ENCODE assay signal across 23 cellular contexts in the genomic region with DNA sequence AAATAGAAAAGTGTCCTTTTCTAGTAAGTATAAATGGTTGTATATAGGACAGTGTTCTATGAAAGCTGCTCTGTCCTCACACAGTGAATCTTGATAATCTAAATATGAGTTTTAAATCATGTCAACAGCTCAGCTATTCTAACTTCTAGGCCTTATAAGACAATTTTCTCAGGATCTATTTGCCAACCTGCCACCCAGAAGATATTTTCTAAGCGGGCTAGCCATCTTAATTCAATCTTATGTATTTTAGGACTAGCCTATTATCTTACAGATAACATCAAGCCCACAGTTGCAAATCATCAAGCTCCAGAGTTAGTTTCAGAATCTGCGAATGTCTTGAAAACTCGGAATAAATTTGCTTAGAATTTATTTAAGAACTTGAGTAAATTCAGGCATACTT. TPM values are rescaled to one million over a fixed set of nuclear protein-coding genes. Genes with fewer than 3 reads are reported as not detected.
A peak's percentile ranks its signal among the peaks of the same experiment; 100 is the strongest.
DNase-seq lines count a peak whose midpoint lies in the region; ATAC-seq and TF ChIP-seq lines count a peak whose summit lies in the region.
"Had no signal": no experiment of that assay in that cellular context is flagged by ENCODE, and none has a peak within 500 bp of the region (broad histone marks: within the 10 kb centered on the region; RNA-seq: fewer than 3 reads in every experiment).

No MANE protein-coding gene starts in this region.

- H3K9me3 Mint-ChIP-seq in endodermal cell: no peaks in the 10 kb centered on the region
- no peaks in the 10 kb centered on the region for H3K9me3 Mint-ChIP-seq in progenitor cell of endocrine pancreas (ENCODE audit: low read depth)

- H3K36me3 ChIP-seq in BLaER1 treated with 17β-estradiol and CSF1 and Interleukin-3, amounts not matched to agents 10 nM and 100 nM: 0 out of 22 replicates have a peak, but pooled peaks cover 0 to under 1% (median 0%) of the 10 kb centered on the region in 11 experiments
- no peaks in the 10 kb centered on the region for H3K36me3 ChIP-seq in endodermal cell (ENCODE audit: control insufficient read depth, insufficient read depth, low read length)
- H3K36me3 ChIP-seq: colonic mucosa, gastroesophageal sphincter, right lobe of liver had no signal

- peak overlapping the region; percentile 50 for H3K4me3 Mint-ChIP-seq in endodermal cell
- H3K4me3 Mint-ChIP-seq in progenitor cell of endocrine pancreas (ENCODE audit: low read depth): peak overlapping the region; percentile 70

- H4K20me1 ChIP-seq in BLaER1 treated with 17β-estradiol and CSF1 and Interleukin-3, amounts not matched to agents 10 nM and 100 nM: peaks cover 0 to 15% (median 0%) of the 10 kb centered on the region in 11 experiments; a peak in 7 of 22 replicates

- H3K4me1 Mint-ChIP-seq in endodermal cell (peaks cover 52% of the 10 kb centered on the region), progenitor cell of endocrine pancreas (ENCODE audit: low read depth) (peaks cover 7% of the 10 kb centered on the region)

- no peak for ATAC-seq in HG03565 (IDR thresholded peaks at IDR 0.05; ENCODE audit: unreplicated experiment)
- ATAC-seq: gastroesophageal sphincter had no signal

- H3K9me3 ChIP-seq in BLaER1 treated with 17β-estradiol and CSF1 and Interleukin-3, amounts not matched to agents 10 nM and 100 nM (replicated peaks in 1 of 11): peaks cover 57 to 63% (median 61%) of the 10 kb centered on the region in 11 experiments
- H3K9me3 ChIP-seq in endodermal cell (ENCODE audit: control insufficient read depth, low read length): no peaks in the 10 kb centered on the region
- H3K9me3 ChIP-seq: colonic mucosa, right lobe of liver, testis had no signal

- no peak overlapping the region for H3K27ac ChIP-seq in BLaER1 treated with 17β-estradiol and CSF1 and Interleukin-3, amounts not matched to agents 10 nM and 100 nM
- H3K27ac ChIP-seq in endodermal cell (ENCODE audit: low read depth, low read length): no peak overlapping the region
- H3K27ac ChIP-seq: C4-2B, colonic mucosa, gastroesophageal sphincter, right lobe of liver, testis had no signal

- TF ChIP-seq CTCF in HFF-Myc (IDR thresholded peaks at IDR 0.05; ENCODE audit: low read depth, low read length, missing control alignments) (no peak), endodermal cell (conservative IDR thresholded peaks at IDR 0.05) (no peak), progenitor cell of endocrine pancreas (IDR thresholded peaks at IDR 0.05; ENCODE audit: unreplicated experiment) (no peak)

- H3K36me3 Mint-ChIP-seq in endodermal cell (ENCODE audit: low read depth): no peaks in the 10 kb centered on the region
- no peaks in the 10 kb centered on the region for H3K36me3 Mint-ChIP-seq in progenitor cell of endocrine pancreas (ENCODE audit: insufficient read depth)

- H3K4me1 ChIP-seq in BLaER1 treated with 17β-estradiol and CSF1 and Interleukin-3, amounts not matched to agents 10 nM and 100 nM: peaks cover 10 to 23% (median 15%) of the 10 kb centered on the region in 10 experiments
- peaks cover 3% of the 10 kb centered on the region for H3K4me1 ChIP-seq in endodermal cell (ENCODE audit: control insufficient read depth, insufficient read depth, low read length)
- H3K4me1 ChIP-seq: testis had no signal

- no peak overlapping the region for H3K27ac Mint-ChIP-seq in endodermal cell
- peak overlapping the region; percentile 76 for H3K27ac Mint-ChIP-seq in progenitor cell of endocrine pancreas

- DNase-seq in HFF-Myc (ENCODE audit: extremely low read depth, low read depth) (no peak), endodermal cell (no peak), progenitor cell of endocrine pancreas (ENCODE audit: low spot score, unreplicated experiment) (no peak), NCI-H146 treated with DMSO at 0.1 percent for 48 hours (lab: John Stamatoyannopoulos, UW; ENCODE audit: unreplicated experiment) (no peak), NCI-H1694 treated with DMSO at 0.1 percent for 48 hours (lab: John Stamatoyannopoulos, UW) (no peak)
- DNase-seq in activated CD8-positive, alpha-beta memory T cell treated with anti-CD3 and anti-CD28 coated beads for 24 hours: no peak
- DNase-seq: activated CD4-positive, CD25-positive, alpha-beta regulatory T cell treated with anti-CD3 and anti-CD28 coated beads, Interleukin-2, amount 50 U/mL, for 72 hours; activated CD8-positive, alpha-beta memory T cell treated with anti-CD3 and anti-CD28 coated beads, Interleukin-2, amount 50 U/mL, for 4 hours; activated naive CD4-positive, alpha-beta T cell; colonic mucosa; DMS79 treated with DMSO at 0.1 percent for 48 hours; IMR-90; MV-4-11; NCI-H2107; right lobe of liver; RPMI8226; stimulated activated CD4-positive, alpha-beta T cell treated with anti-CD3 and anti-CD28 coated beads, Interleukin-4, amount 100 ng/mL, for 1 hour; testis had no signal

- WGBS in endodermal cell (ENCODE audit: insufficient coverage in 1 of 2, insufficient read length in 1 of 2), 2 experiments: 0 to 6% methylated on average over 1 to 3 of the region's 3 CpGs

- H3K27me3 Mint-ChIP-seq in endodermal cell (ENCODE audit: insufficient read depth) (no peaks in the 10 kb centered on the region), progenitor cell of endocrine pancreas (peaks cover 93% of the 10 kb centered on the region)

- no peak overlapping the region for H3K9ac ChIP-seq in BLaER1 treated with 17β-estradiol and CSF1 and Interleukin-3, amounts not matched to agents 10 nM and 100 nM
- H3K9ac ChIP-seq in endodermal cell (ENCODE audit: extremely low read depth, low read length, poor library complexity, severe bottlenecking): no peak overlapping the region

- H3K4me3 ChIP-seq in BLaER1 treated with 17β-estradiol and CSF1 and Interleukin-3, amounts not matched to agents 10 nM and 100 nM: no peak overlapping the region
- H3K4me3 ChIP-seq in HFF-Myc (replicated peaks; ENCODE audit: low read depth, low read length): peak overlapping the region; percentile 89
- peak overlapping the region; percentile 78 for H3K4me3 ChIP-seq in endodermal cell (ENCODE audit: low read length)
- H3K4me3 ChIP-seq: colonic mucosa, gastroesophageal sphincter, lung, right lobe of liver, testis had no signal

- H3K27me3 ChIP-seq in BLaER1 treated with 17β-estradiol and CSF1 and Interleukin-3, amounts not matched to agents 10 nM and 100 nM: peaks cover 98 to 100% (median 100%) of the 10 kb centered on the region in 11 experiments
- H3K27me3 ChIP-seq in endodermal cell (ENCODE audit: control insufficient read depth, insufficient read depth, low read length, poor library complexity, severe bottlenecking): peaks cover 100% of the 10 kb centered on the region

- peak overlapping the region in 7 of 11 experiments; percentile 55 to 83 (median 70); a peak in 10 of 22 replicates for H3K4me2 ChIP-seq in BLaER1 treated with 17β-estradiol and CSF1 and Interleukin-3, amounts not matched to agents 10 nM and 100 nM

RNA-seq across cellular contexts. Expression of a gene that starts 2.3 kb away (rescaled TPM):
- total RNA-seq in endodermal cell (under 1 TPM; 0.07 to 0.31 TPM), progenitor cell of endocrine pancreas (6.9 and 7.4 TPM in 2 replicates)
- 0.11 TPM for polyA plus RNA-seq in endodermal cell (2013, experiment 1 of 2)
- 0.21 TPM for polyA plus RNA-seq in endodermal cell (2013, experiment 2 of 2)
- total RNA-seq: gastroesophageal sphincter, IMR-90, lung had no signal
- polyA plus RNA-seq: IMR-90, lung had no signal

Comparison
In these comparisons a context has a peak if more than half of its experiments do, and no peak if none do; other contexts are left out.
1. H3K4me3 ChIP-seq: peak in HFF-Myc (single experiment) and endodermal cell (single experiment); none in BLaER1 treated with 17β-estradiol and CSF1 and Interleukin-3, amounts not matched to agents 10 nM and 100 nM (0 of 10).